ENCODE assay signal across 9 cellular contexts in the genomic region with DNA sequence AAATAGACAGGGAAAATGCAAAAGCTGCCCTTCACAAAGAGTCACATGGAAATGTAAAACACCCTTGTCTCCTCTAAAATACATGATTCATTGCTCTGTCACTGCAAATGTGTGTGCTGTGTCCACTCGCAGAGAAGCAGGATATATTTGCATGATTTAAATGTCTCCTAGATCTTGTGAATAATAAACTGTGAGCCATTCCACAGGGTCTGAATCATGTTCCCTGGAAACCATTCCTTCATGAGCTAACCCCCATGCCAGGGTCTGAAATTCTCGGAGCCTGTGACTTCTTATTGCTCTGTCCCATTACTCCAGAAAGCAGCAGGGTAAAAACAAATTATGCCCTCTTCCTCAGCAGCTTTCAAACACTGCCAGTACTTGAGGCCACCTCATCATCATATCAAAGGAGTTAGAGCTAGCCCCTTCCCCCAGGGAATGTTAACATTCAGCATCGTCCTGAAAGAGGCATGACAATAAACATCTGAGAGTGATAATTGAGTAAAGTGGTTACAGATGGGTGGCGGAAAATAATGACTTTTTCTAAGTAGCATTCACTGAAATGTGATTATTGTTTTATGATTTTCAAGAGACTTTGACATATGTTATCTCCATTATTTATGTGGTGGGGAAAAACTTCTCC. TPM values are rescaled to one million over a fixed set of nuclear protein-coding genes. Genes with fewer than 3 reads are reported as not detected.
A peak's percentile ranks its signal among the peaks of the same experiment; 100 is the strongest.
DNase-seq lines count a peak whose midpoint lies in the region; ATAC-seq, FAIRE-seq and TF ChIP-seq lines count a peak whose summit lies in the region.
"Had no signal": no experiment of that assay in that cellular context is flagged by ENCODE, and none has a peak within 500 bp of the region (broad histone marks: within the 10 kb centered on the region; RNA-seq: fewer than 3 reads in every experiment).

No MANE protein-coding gene starts in this region.

- no peaks in the 10 kb centered on the region for H3K79me1 ChIP-seq in mesenchymal stem cell (replicated peaks; ENCODE audit: low read length, poor library complexity, severe bottlenecking)

- no peak for TF ChIP-seq CTCF in bronchial epithelial cell (IDR thresholded peaks at IDR 0.05; ENCODE audit: insufficient read depth, low read length, severe bottlenecking)

- H3K9me3 ChIP-seq in mesenchymal stem cell (ENCODE audit: control insufficient read depth, low read length): no peaks in the 10 kb centered on the region

- no peak overlapping the region for H3K27ac Mint-ChIP-seq in naive thymus-derived CD8-positive, alpha-beta T cell
- H3K27ac Mint-ChIP-seq in activated T-helper 2 cell treated with anti-CD3 and anti-CD28 coated beads, Interferon-gamma antibody, Interleukin-2, Interleukin-4, amounts not matched to agents 10 μg/mL and 5 μg/mL and 100 μg/mL, durations not matched to agents 14 hours and 24 hours and 36 hours: no peak overlapping the region
- H3K27ac Mint-ChIP-seq: activated naive CD4-positive, alpha-beta T cell treated with anti-CD3 and anti-CD28 coated beads for 36 hours had no signal

- no peak overlapping the region for H2BK5ac ChIP-seq in mesenchymal stem cell (ENCODE audit: low read depth, low read length, poor library complexity, severe bottlenecking)

- no peak overlapping the region for H3K4me3 Mint-ChIP-seq in naive thymus-derived CD8-positive, alpha-beta T cell
- no peak overlapping the region for H3K4me3 Mint-ChIP-seq in activated T-helper 2 cell treated with anti-CD3 and anti-CD28 coated beads, Interferon-gamma antibody, Interleukin-2, Interleukin-4, amounts not matched to agents 10 μg/mL and 5 μg/mL and 100 μg/mL, durations not matched to agents 14 hours and 24 hours and 36 hours (ENCODE audit: low read depth)
- H3K4me3 Mint-ChIP-seq: activated naive CD4-positive, alpha-beta T cell treated with anti-CD3 and anti-CD28 coated beads for 36 hours had no signal

- POLR2A ChIA-PET in naive thymus-derived CD8-positive, alpha-beta T cell (lab: Charles Lee): no interaction called here
- POLR2A ChIA-PET in HEK293T (lab: Yijun Ruan, JAX): no interaction called here

- H3K9me3 Mint-ChIP-seq in naive thymus-derived CD8-positive, alpha-beta T cell: peaks cover 0 to 7% (median 0%) of the 10 kb centered on the region in 9 donors
- H3K9me3 Mint-ChIP-seq in activated T-helper 2 cell treated with anti-CD3 and anti-CD28 coated beads, Interferon-gamma antibody, Interleukin-2, Interleukin-4, amounts not matched to agents 10 μg/mL and 5 μg/mL and 100 μg/mL, durations not matched to agents 14 hours and 24 hours and 36 hours: no peaks in the 10 kb centered on the region
- H3K9me3 Mint-ChIP-seq: activated naive CD4-positive, alpha-beta T cell treated with anti-CD3 and anti-CD28 coated beads for 36 hours had no signal

- no peak overlapping the region for H2BK15ac ChIP-seq in mesenchymal stem cell (ENCODE audit: low read depth, poor library complexity, severe bottlenecking)

- intact Hi-C loops in activated T-helper 2 cell treated with anti-CD3 and anti-CD28 coated beads, Interferon-gamma antibody, Interleukin-2, Interleukin-4, amounts not matched to agents 10 μg/mL and 5 μg/mL and 100 μg/mL, durations not matched to agents 14 hours and 24 hours and 36 hours (cut with micrococcal nuclease): no loop called here
- intact Hi-C loops in posterior vena cava (cut with DNase I): no loop called here

- H3K4me1 ChIP-seq in mesenchymal stem cell (ENCODE audit: control insufficient read depth, insufficient read depth, low read depth, low read length): peaks cover 6% of the 10 kb centered on the region

- H3K14ac ChIP-seq in mesenchymal stem cell (ENCODE audit: low read length in 2 of 2): no peak overlapping the region

- H4K8ac ChIP-seq in mesenchymal stem cell (ENCODE audit: low read length): no peak overlapping the region

- peaks cover 0 to 3% (median 0%) of the 10 kb centered on the region in 4 donors for H3K4me1 Mint-ChIP-seq in naive thymus-derived CD8-positive, alpha-beta T cell
- no peaks in the 10 kb centered on the region for H3K4me1 Mint-ChIP-seq in activated T-helper 2 cell treated with anti-CD3 and anti-CD28 coated beads, Interferon-gamma antibody, Interleukin-2, Interleukin-4, amounts not matched to agents 10 μg/mL and 5 μg/mL and 100 μg/mL, durations not matched to agents 14 hours and 24 hours and 36 hours (ENCODE audit: low read depth)

- H3K27me3 ChIP-seq in bronchial epithelial cell (ENCODE audit: control insufficient read depth, insufficient read depth, low read length) (peaks cover 1% of the 10 kb centered on the region), mesenchymal stem cell (ENCODE audit: control insufficient read depth in 1 of 2, insufficient read depth in 1 of 2, low read length in 2 of 2) (no peaks in the 10 kb centered on the region)

- H3K4ac ChIP-seq in mesenchymal stem cell (ENCODE audit: low read depth in 1 of 2, low read length in 2 of 2): no peak overlapping the region

- no peak overlapping the region for H4K91ac ChIP-seq in mesenchymal stem cell (ENCODE audit: low read length)

- peaks cover 13 to 27% (median 21%) of the 10 kb centered on the region in 5 donors for H3K27me3 Mint-ChIP-seq in naive thymus-derived CD8-positive, alpha-beta T cell
- H3K27me3 Mint-ChIP-seq in activated T-helper 2 cell treated with anti-CD3 and anti-CD28 coated beads, Interferon-gamma antibody, Interleukin-2, Interleukin-4, amounts not matched to agents 10 μg/mL and 5 μg/mL and 100 μg/mL, durations not matched to agents 14 hours and 24 hours and 36 hours (ENCODE audit: low read depth): peaks cover 16% of the 10 kb centered on the region

- no peak overlapping the region for H3K23ac ChIP-seq in mesenchymal stem cell (ENCODE audit: low read length in 2 of 2)

- no peak for ATAC-seq in naive thymus-derived CD8-positive, alpha-beta T cell

- no peaks in the 10 kb centered on the region for H3K36me3 Mint-ChIP-seq in naive thymus-derived CD8-positive, alpha-beta T cell
- no peaks in the 10 kb centered on the region for H3K36me3 Mint-ChIP-seq in activated T-helper 2 cell treated with anti-CD3 and anti-CD28 coated beads, Interferon-gamma antibody, Interleukin-2, Interleukin-4, amounts not matched to agents 10 μg/mL and 5 μg/mL and 100 μg/mL, durations not matched to agents 14 hours and 24 hours and 36 hours (ENCODE audit: low read depth)

- 5% methylated on average over 4 of the region's 4 CpGs for WGBS in mesenchymal stem cell

- H3K9ac ChIP-seq in mesenchymal stem cell (ENCODE audit: low read length): peak overlapping the region; percentile 64

- FAIRE-seq in bronchial epithelial cell (lab: Jason Lieb, UNC): no peak

- H2AFZ ChIP-seq in mesenchymal stem cell (ENCODE audit: low read depth, low read length): no peak overlapping the region

- peak; percentile 86 for DNase-seq in DMS79 (lab: John Stamatoyannopoulos, UW)
- DNase-seq in NCI-H2081 (lab: John Stamatoyannopoulos, UW): peak; percentile 15 to 45
- peak; percentile 97 for DNase-seq in bronchial epithelial cell (ENCODE audit: low read depth)
- DNase-seq in mesenchymal stem cell: peak; percentile 63
- no peak for DNase-seq in naive thymus-derived CD8-positive, alpha-beta T cell
- no peak for DNase-seq in activated T-helper 2 cell treated with anti-CD3 and anti-CD28 coated beads, Interferon-gamma antibody, Interleukin-2, Interleukin-4, amounts not matched to agents 10 μg/mL and 5 μg/mL and 100 μg/mL, durations not matched to agents 14 hours and 24 hours and 36 hours (ENCODE audit: low spot score)
- no peak for DNase-seq in HEK293T (ENCODE audit: extremely low spot score)
- no peak for DNase-seq in posterior vena cava (ENCODE audit: low spot score)
- DNase-seq: activated naive CD4-positive, alpha-beta T cell treated with anti-CD3 and anti-CD28 coated beads for 36 hours had no signal

- H3K18ac ChIP-seq in mesenchymal stem cell (ENCODE audit: low read depth in 1 of 2, low read length in 2 of 2): no peak overlapping the region

- H3K27ac ChIP-seq in mesenchymal stem cell (ENCODE audit: low read length, poor library complexity, severe bottlenecking): no peak overlapping the region

- H2AK5ac ChIP-seq in mesenchymal stem cell (ENCODE audit: low read length, severe bottlenecking): no peak overlapping the region

- H3K36me3 ChIP-seq in bronchial epithelial cell (ENCODE audit: control insufficient read depth, insufficient read depth, low read length) (no peaks in the 10 kb centered on the region), mesenchymal stem cell (ENCODE audit: control insufficient read depth in 1 of 2, insufficient read depth in 2 of 2, low read depth in 1 of 2, low read length in 2 of 2) (no peaks in the 10 kb centered on the region)

- CTCF ChIA-PET in HEK293T (lab: Yijun Ruan, JAX): no interaction called here

- no peak overlapping the region for H2BK120ac ChIP-seq in mesenchymal stem cell (ENCODE audit: low read depth, low read length)

- H3K4me3 ChIP-seq in bronchial epithelial cell (ENCODE audit: low read depth, low read length): no peak overlapping the region
- H3K4me3 ChIP-seq in mesenchymal stem cell (ENCODE audit: insufficient read depth in 1 of 2, low read depth in 1 of 2, low read length in 2 of 2): peak overlapping the region in 1 of 2 experiments; percentile 50

- no peak overlapping the region for H2BK12ac ChIP-seq in mesenchymal stem cell (ENCODE audit: low read length in 2 of 2)

- no peak overlapping the region for H3K4me2 ChIP-seq in mesenchymal stem cell (ENCODE audit: low read length, poor library complexity, severe bottlenecking)

TF ChIP-seq in HEK293T, 16 proteins besides CTCF, POLR2A, EP300 and RAD21:
- TF ChIP-seq PKNOX1 (IDR thresholded peaks at IDR 0.05) (no peak), LEF1 (IDR thresholded peaks at IDR 0.05; ENCODE audit: borderline replicate concordance) (no peak), BHLHE40 (IDR thresholded peaks at IDR 0.05; ENCODE audit: borderline replicate concordance) (no peak), ELF4 (IDR thresholded peaks at IDR 0.05) (no peak), HDGF (IDR thresholded peaks at IDR 0.05; ENCODE audit: borderline replicate concordance) (no peak)

RNA-seq across cellular contexts. Expression of gene CNGA3, which starts 11.7 kb away (rescaled TPM):
- total RNA-seq in bronchial epithelial cell: under 0.01 TPM in 1 of 2 replicates, not detected in the other
- 0.01 TPM for polyA plus RNA-seq in mesenchymal stem cell (2013, experiment 1 of 2)
- not detected for polyA plus RNA-seq in mesenchymal stem cell (2013, experiment 2 of 2)
- total RNA-seq in naive thymus-derived CD8-positive, alpha-beta T cell: not detected
- not detected for polyA plus RNA-seq in naive thymus-derived CD8-positive, alpha-beta T cell
- total RNA-seq in activated T-helper 2 cell treated with anti-CD3 and anti-CD28 coated beads, Interferon-gamma antibody, Interleukin-2, Interleukin-4, amounts not matched to agents 10 μg/mL and 5 μg/mL and 100 μg/mL, durations not matched to agents 14 hours and 24 hours and 36 hours: not detected in 2 replicates
- total RNA-seq in posterior vena cava: under 1 TPM; 0.19 to 0.38 TPM
- total RNA-seq: activated naive CD4-positive, alpha-beta T cell treated with anti-CD3 and anti-CD28 coated beads for 36 hours had no signal

Comparison
In these comparisons a context has a peak if more than half of its experiments do, and no peak if none do; other contexts are left out.
1. DNase-seq: peak in DMS79 (single experiment), NCI-H2081 (2 of 2), bronchial epithelial cell (single experiment) and mesenchymal stem cell (single experiment); none in naive thymus-derived CD8-positive, alpha-beta T cell (0 of 10), activated T-helper 2 cell treated with anti-CD3 and anti-CD28 coated beads, Interferon-gamma antibody, Interleukin-2, Interleukin-4, amounts not matched to agents 10 μg/mL and 5 μg/mL and 100 μg/mL, durations not matched to agents 14 hours and 24 hours and 36 hours (single experiment), HEK293T (single experiment) and posterior vena cava (single experiment).